Comparison of ENCODE assay signal across 9 cellular contexts in the genomic region with DNA sequence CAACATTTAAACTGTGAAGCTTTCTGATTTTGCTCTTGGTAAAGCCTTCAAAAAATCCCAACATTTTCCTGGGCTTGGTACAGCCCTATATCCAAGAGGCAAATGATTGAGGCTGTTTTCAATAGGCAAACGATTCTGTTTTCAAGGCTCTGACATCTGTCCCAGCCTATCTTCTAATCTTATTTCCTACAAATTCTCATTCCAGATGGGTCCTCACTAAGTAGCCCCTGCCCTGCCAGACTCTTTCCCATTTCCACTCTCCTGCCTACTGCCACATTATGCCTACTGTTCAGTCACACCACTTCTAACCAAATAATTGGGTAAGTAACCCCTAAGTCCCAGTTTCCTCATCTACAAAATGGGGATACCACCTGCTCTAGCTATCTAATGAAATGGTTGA. TPM values are rescaled to one million over a fixed set of nuclear protein-coding genes. Genes with fewer than 3 reads are reported as not detected.
DNase-seq lines count a peak whose midpoint lies in the region; ATAC-seq, FAIRE-seq and TF ChIP-seq lines count a peak whose summit lies in the region.
"Had no signal": no experiment of that assay in that cellular context is flagged by ENCODE, and none has a peak within 500 bp of the region (broad histone marks: within the 10 kb centered on the region; RNA-seq: fewer than 3 reads in every experiment).

No MANE protein-coding gene starts in this region.

- H3K36me3 ChIP-seq in GM23338 (ENCODE audit: insufficient read depth) (peaks cover 20% of the 10 kb centered on the region), endothelial cell of umbilical vein (ENCODE audit: control insufficient read depth in 2 of 2, extremely low read depth in 1 of 2, insufficient read depth in 2 of 2, low read length in 2 of 2) (peaks cover 22 to 29% of the 10 kb centered on the region in 2 experiments), sigmoid colon (peaks cover 15 to 50% (median 39%) of the 10 kb centered on the region in 4 donors)

- H3K9me1 ChIP-seq in endothelial cell of umbilical vein (replicated peaks; ENCODE audit: control insufficient read depth, extremely low read depth, insufficient read depth, low read length): no peaks in the 10 kb centered on the region

- H3K9ac ChIP-seq in endothelial cell of umbilical vein (replicated peaks; ENCODE audit: extremely low read depth, insufficient read depth, low read length): peak overlapping the region; percentile 32

- no peak for FAIRE-seq in endothelial cell of umbilical vein (lab: Jason Lieb, UNC)

- ATAC-seq in GM23338 (no peak), HG03460 (IDR thresholded peaks at IDR 0.05; ENCODE audit: unreplicated experiment) (no peak)

- H3K27me3 Mint-ChIP-seq in GM23338 (ENCODE audit: insufficient read depth, low read depth, poor library complexity): peaks cover 3% of the 10 kb centered on the region

- dilution Hi-C loops in endothelial cell of umbilical vein (cut with MboI; ENCODE audit: extremely low pct_ligation_motif_present, low sequenced_read_pairs): no loop called here

- H3K9me3 ChIP-seq in endothelial cell of umbilical vein (replicated peaks; ENCODE audit: control insufficient read depth, insufficient read depth, low read length) (no peaks in the 10 kb centered on the region), sigmoid colon (no peaks in the 10 kb centered on the region)

- H3K27ac ChIP-seq in GM23338 (ENCODE audit: low read depth) (no peak overlapping the region), endothelial cell of umbilical vein (ENCODE audit: insufficient read depth, low read depth, low read length) (no peak overlapping the region), sigmoid colon (peak overlapping the region; percentile 90 to 97 (median 92))

- TF ChIP-seq CTCF in GM23338 (conservative IDR thresholded peaks at IDR 0.05; ENCODE audit: low read depth in 2 of 2) (no peak), endothelial cell of umbilical vein (IDR thresholded peaks at IDR 0.05; ENCODE audit: extremely low read depth in 1 of 2, insufficient read depth in 1 of 2, low read depth in 1 of 2, low read length in 2 of 2) (no peak), sigmoid colon (IDR thresholded peaks at IDR 0.05) (no peak)

- H3K4me1 ChIP-seq in GM23338 (ENCODE audit: insufficient read depth): peaks cover 30% of the 10 kb centered on the region
- peaks cover 41% of the 10 kb centered on the region for H3K4me1 ChIP-seq in endothelial cell of umbilical vein (ENCODE audit: control insufficient read depth, extremely low read depth, insufficient read depth, low read length)
- H3K4me1 ChIP-seq in sigmoid colon: peaks cover 0 to 68% (median 61%) of the 10 kb centered on the region in 4 donors

- BruUV-seq in endothelial cell of umbilical vein (replicated peaks; lab: Mats Ljungman, UMichigan): no TSS peak

- TF ChIP-seq EP300 in sigmoid colon (IDR thresholded peaks at IDR 0.05): no peak

- H3K4me2 ChIP-seq in GM23338: peak overlapping the region; percentile 99
- H3K4me2 ChIP-seq in endothelial cell of umbilical vein (ENCODE audit: insufficient read depth, low read length): peak overlapping the region; percentile 98

- peaks cover 13% of the 10 kb centered on the region for H3F3A ChIP-seq in GM23338 (replicated peaks; ENCODE audit: low read depth)

- TF ChIP-seq POLR2A in endothelial cell of umbilical vein (IDR thresholded peaks at IDR 0.05; ENCODE audit: low read depth, low read length) (no peak), sigmoid colon (IDR thresholded peaks at IDR 0.05) (no peak)

- no peak overlapping the region for H3K27ac Mint-ChIP-seq in GM23338

- H3K27me3 ChIP-seq in GM23338 (ENCODE audit: insufficient read depth) (no peaks in the 10 kb centered on the region), endothelial cell of umbilical vein (ENCODE audit: control insufficient read depth in 2 of 2, insufficient read depth in 2 of 2, low read length in 2 of 2) (no peaks in the 10 kb centered on the region), sigmoid colon (no peaks in the 10 kb centered on the region)

- H4K20me1 ChIP-seq in GM23338 (replicated peaks; ENCODE audit: insufficient read depth): peaks cover 38% of the 10 kb centered on the region
- no peaks in the 10 kb centered on the region for H4K20me1 ChIP-seq in endothelial cell of umbilical vein (replicated peaks; ENCODE audit: control insufficient read depth, extremely low read depth, insufficient read depth, low read length)

- no peaks in the 10 kb centered on the region for H3K9me2 ChIP-seq in GM23338 (ENCODE audit: insufficient read depth)

- H3K36me3 Mint-ChIP-seq in GM23338 (ENCODE audit: low read depth): peaks cover 49% of the 10 kb centered on the region

- no peaks in the 10 kb centered on the region for H3K9me3 Mint-ChIP-seq in GM23338

- H3K4me3 ChIP-seq in GM23338 (peak overlapping the region; percentile 100), endothelial cell of umbilical vein (replicated peaks in 1 of 3; ENCODE audit: insufficient read depth in 1 of 3, low read depth in 1 of 3, low read length in 3 of 3) (peak overlapping the region; percentile 19 to 99 (median 87)), sigmoid colon (peak overlapping the region in 2 of 4 donors; percentile 87 to 88)

- 23 to 83% methylated on average over 1 of the region's 1 CpG for WGBS in sigmoid colon, 2 donors

- intact Hi-C loops in endothelial cell of umbilical vein (cut with micrococcal nuclease) (loop anchor here (1.0 kb wide), 1 partner anchor 9 kb away; no protein-coding TSS in a partner anchor), sigmoid colon (cut with DNase I) (loop anchor here (5.0 to 10.0 kb wide), 4 partner anchors 67 to 1081 kb away; a partner anchor contains a TSS)

- CTCF ChIA-PET in endothelial cell of umbilical vein (lab: Charles Lee): interaction anchor here (0.6 to 7.2 kb wide), 9 partner anchors 9 to 137 kb away, joined by 4 to 86 read pairs (median 6); a partner anchor contains a TSS

- DNase-seq in GM23338 (ENCODE audit: low spot score) (no peak), NCI-H82 treated with DMSO at 0.1 percent for 48 hours (lab: John Stamatoyannopoulos, UW; ENCODE audit: unreplicated experiment) (peak; percentile 41), endothelial cell of umbilical vein (ENCODE audit: low read depth, low spot score) (no peak), sigmoid colon (no peak), mesenteric fat pad (ENCODE audit: low spot score) (no peak), dermis blood vessel endothelial cell (no peak)

- H3K4me3 Mint-ChIP-seq in GM23338: peak overlapping the region; percentile 93; the same call in 2 of the 3 replicates

- H3K4me1 Mint-ChIP-seq in GM23338: peaks cover 24% of the 10 kb centered on the region

- no peak overlapping the region for H2AFZ ChIP-seq in GM23338
- no peak overlapping the region for H2AFZ ChIP-seq in endothelial cell of umbilical vein (ENCODE audit: low read depth, low read length)

- H3K79me2 ChIP-seq in GM23338 (replicated peaks; ENCODE audit: insufficient read depth) (peaks cover 41% of the 10 kb centered on the region), endothelial cell of umbilical vein (ENCODE audit: control insufficient read depth, insufficient read depth, low read length) (peaks cover 81% of the 10 kb centered on the region)

- POLR2A ChIA-PET in endothelial cell of umbilical vein (lab: Charles Lee): no interaction called here

RNA-seq across cellular contexts. Expression of a gene that starts 3.5 kb away (rescaled TPM):
- total RNA-seq in GM23338 (2014; rRNA removed; shearing (Covaris generic)): 80.1 and 80.2 TPM in 2 replicates
- polyA plus RNA-seq in GM23338 (2016; fragmentation: Nextera tagmentation; extraction: Ambion mirVana) (32.1 and 32.8 TPM in 2 replicates), endothelial cell of umbilical vein (99.9 and 110 TPM in 2 replicates), sigmoid colon (10 to 100 TPM; 34.8 to 88.5 (median 58.5) TPM)
- total RNA-seq in endothelial cell of umbilical vein (158 and 196 TPM in 2 replicates), sigmoid colon (10 to 100 TPM; 45.9 to 91.7 (median 64.8) TPM), mesenteric fat pad (54.5 TPM), dermis blood vessel endothelial cell (95.2 and 121 TPM in 2 replicates)
- 57.3 and 62.9 TPM in 2 replicates for polyA plus RNA-seq in endothelial cell of umbilical vein (2011; cell fraction: cytosol; rRNA removed)
- polyA plus RNA-seq in endothelial cell of umbilical vein (2011; cell fraction: nucleus; rRNA removed): 939 and 994 TPM in 2 replicates
- 58.1 and 93.8 TPM in 2 replicates for polyA plus RNA-seq in endothelial cell of umbilical vein (2012)
- polyA minus RNA-seq in endothelial cell of umbilical vein: 156 and 170 TPM in 2 replicates
- 13.1 TPM for polyA minus RNA-seq in endothelial cell of umbilical vein (2011; cell fraction: cytosol; rRNA and poly(A)+ RNA removed)
- polyA minus RNA-seq in endothelial cell of umbilical vein (2011; cell fraction: nucleus; rRNA and poly(A)+ RNA removed): 228 TPM in 2 replicates

RNA-seq across cellular contexts. Expression of a gene that starts 3.5 kb away (rescaled TPM):
- 12.9 and 16.0 TPM in 2 replicates for total RNA-seq in GM23338 (2014; rRNA removed; shearing (Covaris generic))
- 2.7 and 2.8 TPM in 2 replicates for polyA plus RNA-seq in GM23338 (2016; fragmentation: Nextera tagmentation; extraction: Ambion mirVana)
- total RNA-seq in endothelial cell of umbilical vein: 23.3 and 29.0 TPM in 2 replicates
- polyA plus RNA-seq in endothelial cell of umbilical vein: 12.7 and 15.0 TPM in 2 replicates
- 14.6 and 14.8 TPM in 2 replicates for polyA plus RNA-seq in endothelial cell of umbilical vein (2011; cell fraction: cytosol; rRNA removed)
- 27.3 and 27.5 TPM in 2 replicates for polyA plus RNA-seq in endothelial cell of umbilical vein (2011; cell fraction: nucleus; rRNA removed)
- polyA plus RNA-seq in endothelial cell of umbilical vein (2012): 18.4 and 19.7 TPM in 2 replicates
- polyA minus RNA-seq in endothelial cell of umbilical vein: 26.0 and 31.2 TPM in 2 replicates
- 11.1 TPM for polyA minus RNA-seq in endothelial cell of umbilical vein (2011; cell fraction: cytosol; rRNA and poly(A)+ RNA removed)
- 13.8 and 14.8 TPM in 2 replicates for polyA minus RNA-seq in endothelial cell of umbilical vein (2011; cell fraction: nucleus; rRNA and poly(A)+ RNA removed)
- total RNA-seq in sigmoid colon: 10 to 100 TPM; 13.3 to 23.5 (median 13.5) TPM
- 10 to 100 TPM; 10.2 to 37.2 (median 21.3) TPM for polyA plus RNA-seq in sigmoid colon
- total RNA-seq in mesenteric fat pad: 25.0 TPM
- 10.6 and 20.7 TPM in 2 replicates for total RNA-seq in dermis blood vessel endothelial cell

RNA-seq across cellular contexts. Expression of a gene that starts 8.5 kb away (rescaled TPM):
- total RNA-seq in GM23338 (2014; rRNA removed; shearing (Covaris generic)): not detected in 2 replicates
- polyA plus RNA-seq in GM23338 (2016; fragmentation: Nextera tagmentation; extraction: Ambion mirVana) (0.57 and 0.81 TPM in 2 replicates), endothelial cell of umbilical vein (23.5 and 29.0 TPM in 2 replicates), sigmoid colon (under 1 TPM in 1 of 3 donors, not detected in 2; 0.57 TPM)
- total RNA-seq in endothelial cell of umbilical vein (18.8 and 25.6 TPM in 2 replicates), sigmoid colon (not detected), mesenteric fat pad (not detected), dermis blood vessel endothelial cell (42.5 and 66.8 TPM in 2 replicates)
- 27.7 and 40.2 TPM in 2 replicates for polyA plus RNA-seq in endothelial cell of umbilical vein (2011; cell fraction: cytosol; rRNA removed)
- 9.9 and 11.8 TPM in 2 replicates for polyA plus RNA-seq in endothelial cell of umbilical vein (2011; cell fraction: nucleus; rRNA removed)
- polyA plus RNA-seq in endothelial cell of umbilical vein (2012): 10.2 and 29.9 TPM in 2 replicates
- polyA minus RNA-seq in endothelial cell of umbilical vein: 7.9 and 10.8 TPM in 2 replicates
- polyA minus RNA-seq in endothelial cell of umbilical vein (2011; cell fraction: cytosol; rRNA and poly(A)+ RNA removed): not detected
- polyA minus RNA-seq in endothelial cell of umbilical vein (2011; cell fraction: nucleus; rRNA and poly(A)+ RNA removed): 1.5 and 2.1 TPM in 2 replicates
- total RNA-seq: kidney epithelial cell, M059J had no signal

RNA-seq across cellular contexts. Expression of a gene that starts 13.1 kb away (rescaled TPM):
- 24.9 and 32.4 TPM in 2 replicates for total RNA-seq in GM23338 (2014; rRNA removed; shearing (Covaris generic))
- polyA plus RNA-seq in GM23338 (2016; fragmentation: Nextera tagmentation; extraction: Ambion mirVana) (19.2 and 20.3 TPM in 2 replicates), endothelial cell of umbilical vein (45.9 and 52.1 TPM in 2 replicates), sigmoid colon (10 to 100 TPM; 31.0 to 39.0 (median 35.3) TPM)
- total RNA-seq in endothelial cell of umbilical vein (36.4 and 39.8 TPM in 2 replicates), sigmoid colon (10 to 100 TPM; 65.9 to 82.7 (median 75.4) TPM), mesenteric fat pad (42.5 TPM), dermis blood vessel endothelial cell (57.5 and 66.5 TPM in 2 replicates)
- polyA plus RNA-seq in endothelial cell of umbilical vein (2011; cell fraction: cytosol; rRNA removed): 32.2 and 36.2 TPM in 2 replicates
- 20.0 and 24.0 TPM in 2 replicates for polyA plus RNA-seq in endothelial cell of umbilical vein (2011; cell fraction: nucleus; rRNA removed)
- polyA plus RNA-seq in endothelial cell of umbilical vein (2012): 45.9 and 48.2 TPM in 2 replicates
- 18.5 and 19.4 TPM in 2 replicates for polyA minus RNA-seq in endothelial cell of umbilical vein
- 13.6 TPM for polyA minus RNA-seq in endothelial cell of umbilical vein (2011; cell fraction: cytosol; rRNA and poly(A)+ RNA removed)
- polyA minus RNA-seq in endothelial cell of umbilical vein (2011; cell fraction: nucleus; rRNA and poly(A)+ RNA removed): 7.0 and 9.1 TPM in 2 replicates

RNA-seq across cellular contexts. Expression of a gene that starts 13.6 kb away (rescaled TPM):
- 116 and 120 TPM in 2 replicates for total RNA-seq in GM23338 (2014; rRNA removed; shearing (Covaris generic))
- 21.5 and 26.0 TPM in 2 replicates for polyA plus RNA-seq in GM23338 (2016; fragmentation: Nextera tagmentation; extraction: Ambion mirVana)
- total RNA-seq in endothelial cell of umbilical vein: 424 and 450 TPM in 2 replicates
- 120 and 137 TPM in 2 replicates for polyA plus RNA-seq in endothelial cell of umbilical vein
- 213 and 223 TPM in 2 replicates for polyA plus RNA-seq in endothelial cell of umbilical vein (2011; cell fraction: cytosol; rRNA removed)
- polyA plus RNA-seq in endothelial cell of umbilical vein (2011; cell fraction: nucleus; rRNA removed): 252 and 278 TPM in 2 replicates
- polyA plus RNA-seq in endothelial cell of umbilical vein (2012): 255 and 266 TPM in 2 replicates
- polyA minus RNA-seq in endothelial cell of umbilical vein: 647 and 685 TPM in 2 replicates
- 119 TPM for polyA minus RNA-seq in endothelial cell of umbilical vein (2011; cell fraction: cytosol; rRNA and poly(A)+ RNA removed)
- 163 and 201 TPM in 2 replicates for polyA minus RNA-seq in endothelial cell of umbilical vein (2011; cell fraction: nucleus; rRNA and poly(A)+ RNA removed)
- total RNA-seq in sigmoid colon: 100 to 1,000 TPM; 354 to 609 (median 525) TPM
- 100 to 1,000 TPM in 1 of 3 donors, 10 to 100 TPM in 2; 45.0 to 143 (median 57.6) TPM for polyA plus RNA-seq in sigmoid colon
- total RNA-seq in mesenteric fat pad: 622 TPM
- 250 and 670 TPM in 2 replicates for total RNA-seq in dermis blood vessel endothelial cell

Comparison
In these comparisons a context has a peak if more than half of its experiments do, and no peak if none do; other contexts are left out.
1. H3K27ac ChIP-seq: peak in sigmoid colon (4 of 4); none in GM23338 (single experiment) and endothelial cell of umbilical vein (single experiment).
2. RNA of a gene that starts 8.5 kb away (total RNA-seq): 42.5 to 66.8 TPM in dermis blood vessel endothelial cell and 18.8 to 25.6 TPM in endothelial cell of umbilical vein; not detected in mesenteric fat pad (single experiment), not detected in GM23338 and not detected in sigmoid colon; every median in the first group is over 10 times any median in the second.